In the genomic region with DNA sequence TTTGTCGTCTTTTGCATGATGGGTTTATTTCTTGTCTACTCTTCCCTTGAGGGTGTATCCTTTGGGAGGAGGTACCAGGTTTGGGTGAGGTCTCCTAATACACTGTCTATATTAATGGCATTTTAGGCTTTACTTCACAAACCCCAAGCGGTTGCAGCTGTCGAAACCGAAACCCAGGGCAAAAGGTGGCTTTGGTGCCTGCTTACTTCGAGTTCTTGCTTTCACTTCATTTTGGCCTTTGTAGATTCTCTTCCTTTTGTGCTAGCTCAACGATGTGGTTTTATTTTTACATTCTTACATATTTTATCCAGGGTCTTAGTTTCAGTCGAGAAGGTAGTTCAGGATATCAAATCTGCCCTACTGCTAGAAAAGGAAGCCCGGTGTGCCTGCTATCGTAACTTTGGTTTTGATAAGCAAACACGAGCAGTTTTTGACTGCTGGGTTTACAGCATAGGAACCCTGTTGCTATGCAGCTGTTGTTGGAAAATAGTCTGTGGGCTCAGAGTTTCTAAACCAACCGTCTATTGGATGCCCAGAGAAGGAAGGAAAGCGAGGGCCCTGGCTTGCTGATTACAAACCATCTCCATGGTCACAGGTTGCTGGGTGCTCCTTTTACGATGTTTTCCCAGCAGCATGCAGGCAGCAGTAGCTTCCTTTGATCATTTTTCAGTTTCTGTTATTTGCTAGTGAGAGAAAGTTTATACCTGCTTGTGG, we compare ENCODE assay signal across 1 cellular context.
TF ChIP-seq lines count a peak whose summit lies in the region.

No MANE protein-coding gene starts in this region.

TF ChIP-seq in H1, 55 proteins besides CTCF, POLR2A, EP300 and RAD21 (continued from another document):
- no peak for TF ChIP-seq NANOG (IDR thresholded peaks at IDR 0.05; ENCODE audit: insufficient read depth, low read depth, low read length, poor library complexity, severe bottlenecking)
